21 cellular contexts compared by ENCODE assay signal in the genomic region with DNA sequence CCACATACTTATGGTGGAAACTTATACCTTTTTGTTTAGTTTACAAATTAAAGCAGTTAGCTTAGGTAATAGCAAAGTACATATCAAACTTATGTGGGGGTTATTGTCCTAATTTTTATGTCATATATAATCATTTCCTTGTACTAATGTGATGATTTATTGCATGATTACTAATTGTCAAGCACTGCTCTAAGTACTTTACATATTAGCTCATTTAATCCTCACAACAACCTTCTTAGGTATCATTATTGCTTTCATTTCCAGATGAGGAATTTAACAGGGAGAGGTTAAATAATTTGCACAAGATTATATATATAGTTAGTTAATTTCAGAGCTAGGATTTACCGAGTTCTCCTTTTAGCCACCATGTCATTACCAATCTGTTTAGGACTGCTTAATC. TPM values are rescaled to one million over a fixed set of nuclear protein-coding genes. Genes with fewer than 3 reads are reported as not detected.
DNase-seq lines count a peak whose midpoint lies in the region; ATAC-seq and TF ChIP-seq lines count a peak whose summit lies in the region.
"Had no signal": no experiment of that assay in that cellular context is flagged by ENCODE, and none has a peak within 500 bp of the region (broad histone marks: within the 10 kb centered on the region; RNA-seq: fewer than 3 reads in every experiment).

No MANE protein-coding gene starts in this region.

- H3K4me3 ChIP-seq in GM23338 (no peak overlapping the region), iPS-20b (ENCODE audit: low read length) (0 out of 2 replicates have a peak overlapping the region, but pooled peaks have one; percentile 15), sigmoid colon (no peak overlapping the region)

- intact Hi-C loops in sigmoid colon (cut with DNase I): no loop called here

- peak overlapping the region; percentile 67 for H2AFZ ChIP-seq in GM23338

- TF ChIP-seq CTCF in GM23338 (conservative IDR thresholded peaks at IDR 0.05; ENCODE audit: low read depth in 2 of 2) (no peak), sigmoid colon (IDR thresholded peaks at IDR 0.05) (no peak)

- H3K4me1 Mint-ChIP-seq in GM23338: peaks cover 45% of the 10 kb centered on the region
- H3K4me1 Mint-ChIP-seq: CD8-positive, alpha-beta memory T cell had no signal

- no peaks in the 10 kb centered on the region; the same call in 2 of the 3 replicates for H3K9me3 Mint-ChIP-seq in GM23338
- H3K9me3 Mint-ChIP-seq: CD14-positive monocyte; CD8-positive, alpha-beta memory T cell had no signal

- no peaks in the 10 kb centered on the region for H3K36me3 Mint-ChIP-seq in GM23338 (ENCODE audit: low read depth)
- H3K36me3 Mint-ChIP-seq: CD14-positive monocyte had no signal

- ATAC-seq in GM23338 (no peak), GM18870 (IDR thresholded peaks at IDR 0.05; ENCODE audit: unreplicated experiment) (no peak)

- H3K4me1 ChIP-seq in GM23338 (ENCODE audit: insufficient read depth) (peaks cover 56% of the 10 kb centered on the region), iPS-20b (ENCODE audit: insufficient read depth, low read length) (peaks cover 37% of the 10 kb centered on the region), sigmoid colon (peaks cover 0 to 63% (median 52%) of the 10 kb centered on the region in 4 donors)
- H3K4me1 ChIP-seq: BE2C had no signal

- H3K27me3 ChIP-seq in GM23338 (ENCODE audit: insufficient read depth): no peaks in the 10 kb centered on the region
- H3K27me3 ChIP-seq in iPS-20b (ENCODE audit: insufficient read depth, low read length): no peaks in the 10 kb centered on the region
- H3K27me3 ChIP-seq in sigmoid colon: no peaks in the 10 kb centered on the region
- H3K27me3 ChIP-seq: BE2C had no signal

- H3K9me3 ChIP-seq in iPS-20b (ENCODE audit: insufficient read depth, low read depth, low read length): no peaks in the 10 kb centered on the region
- H3K9me3 ChIP-seq in sigmoid colon: no peaks in the 10 kb centered on the region
- H3K9me3 ChIP-seq: BE2C, SK-N-SH had no signal

- no peak overlapping the region for H3K9ac ChIP-seq in iPS-20b (ENCODE audit: low read depth, low read length)
- H3K9ac ChIP-seq: SK-N-SH had no signal

- no peak for TF ChIP-seq POLR2A in sigmoid colon (IDR thresholded peaks at IDR 0.05)

- no peaks in the 10 kb centered on the region for H3K79me2 ChIP-seq in GM23338 (replicated peaks; ENCODE audit: insufficient read depth)

- H3K9me2 ChIP-seq in GM23338 (ENCODE audit: insufficient read depth): peaks cover 11% of the 10 kb centered on the region
- H3K9me2 ChIP-seq: SK-N-SH had no signal

- peak overlapping the region; percentile 37 for H3K4me2 ChIP-seq in GM23338
- H3K4me2 ChIP-seq: SK-N-SH had no signal

- no peaks in the 10 kb centered on the region for H3K27me3 Mint-ChIP-seq in GM23338 (ENCODE audit: insufficient read depth, low read depth, poor library complexity)

- H3K27ac ChIP-seq in GM23338 (ENCODE audit: low read depth) (no peak overlapping the region), iPS-20b (ENCODE audit: low read length) (no peak overlapping the region), sigmoid colon (peak overlapping the region in 3 of 4 donors; percentile 72 to 85 (median 85))

- WGBS in sigmoid colon, 2 donors: 82 to 92% methylated on average over 1 of the region's 1 CpG

- no peaks in the 10 kb centered on the region; the same call in 1 of the 2 replicates for H3F3A ChIP-seq in GM23338 (replicated peaks; ENCODE audit: low read depth)

- no peak overlapping the region for H3K27ac Mint-ChIP-seq in GM23338
- H3K27ac Mint-ChIP-seq: CD14-positive monocyte; CD8-positive, alpha-beta memory T cell had no signal

- TF ChIP-seq EP300 in sigmoid colon (IDR thresholded peaks at IDR 0.05): no peak

- no peak overlapping the region for H3K4me3 Mint-ChIP-seq in GM23338
- H3K4me3 Mint-ChIP-seq: CD14-positive monocyte; CD8-positive, alpha-beta memory T cell had no signal

- no peaks in the 10 kb centered on the region for H4K20me1 ChIP-seq in GM23338 (replicated peaks; ENCODE audit: insufficient read depth)

- DNase-seq in GM23338 (ENCODE audit: low spot score): no peak
- DNase-seq in NCI-H82 treated with DMSO at 0.1 percent for 48 hours (lab: John Stamatoyannopoulos, UW; ENCODE audit: unreplicated experiment): peak; percentile 64
- DNase-seq in sigmoid colon: no peak
- no peak for DNase-seq in T1000 (lab: John Stamatoyannopoulos, UW)
- DNase-seq in DMS53 (lab: John Stamatoyannopoulos, UW): no peak
- no peak for DNase-seq in germinal center (ENCODE audit: low spot score)
- DNase-seq: 8988T; ACHN; BE2C; CD8-positive, alpha-beta memory T cell; DND-41; KBM-7; NCI-H1105 treated with DMSO at 0.1 percent for 48 hours; NCI-H146; NCI-H1930; NCI-H2107; SIG-M5; SK-N-SH had no signal

- H3K36me3 ChIP-seq in GM23338 (ENCODE audit: insufficient read depth): no peaks in the 10 kb centered on the region
- no peaks in the 10 kb centered on the region for H3K36me3 ChIP-seq in iPS-20b (ENCODE audit: insufficient read depth, low read depth, low read length)
- no peaks in the 10 kb centered on the region for H3K36me3 ChIP-seq in sigmoid colon
- H3K36me3 ChIP-seq: BE2C had no signal

TF ChIP-seq in GM23338, 12 proteins besides CTCF, POLR2A, EP300 and RAD21 (continues in another document):
- TF ChIP-seq, protein P1, sequence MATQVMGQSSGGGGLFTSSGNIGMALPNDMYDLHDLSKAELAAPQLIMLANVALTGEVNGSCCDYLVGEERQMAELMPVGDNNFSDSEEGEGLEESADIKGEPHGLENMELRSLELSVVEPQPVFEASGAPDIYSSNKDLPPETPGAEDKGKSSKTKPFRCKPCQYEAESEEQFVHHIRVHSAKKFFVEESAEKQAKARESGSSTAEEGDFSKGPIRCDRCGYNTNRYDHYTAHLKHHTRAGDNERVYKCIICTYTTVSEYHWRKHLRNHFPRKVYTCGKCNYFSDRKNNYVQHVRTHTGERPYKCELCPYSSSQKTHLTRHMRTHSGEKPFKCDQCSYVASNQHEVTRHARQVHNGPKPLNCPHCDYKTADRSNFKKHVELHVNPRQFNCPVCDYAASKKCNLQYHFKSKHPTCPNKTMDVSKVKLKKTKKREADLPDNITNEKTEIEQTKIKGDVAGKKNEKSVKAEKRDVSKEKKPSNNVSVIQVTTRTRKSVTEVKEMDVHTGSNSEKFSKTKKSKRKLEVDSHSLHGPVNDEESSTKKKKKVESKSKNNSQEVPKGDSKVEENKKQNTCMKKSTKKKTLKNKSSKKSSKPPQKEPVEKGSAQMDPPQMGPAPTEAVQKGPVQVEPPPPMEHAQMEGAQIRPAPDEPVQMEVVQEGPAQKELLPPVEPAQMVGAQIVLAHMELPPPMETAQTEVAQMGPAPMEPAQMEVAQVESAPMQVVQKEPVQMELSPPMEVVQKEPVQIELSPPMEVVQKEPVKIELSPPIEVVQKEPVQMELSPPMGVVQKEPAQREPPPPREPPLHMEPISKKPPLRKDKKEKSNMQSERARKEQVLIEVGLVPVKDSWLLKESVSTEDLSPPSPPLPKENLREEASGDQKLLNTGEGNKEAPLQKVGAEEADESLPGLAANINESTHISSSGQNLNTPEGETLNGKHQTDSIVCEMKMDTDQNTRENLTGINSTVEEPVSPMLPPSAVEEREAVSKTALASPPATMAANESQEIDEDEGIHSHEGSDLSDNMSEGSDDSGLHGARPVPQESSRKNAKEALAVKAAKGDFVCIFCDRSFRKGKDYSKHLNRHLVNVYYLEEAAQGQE (IDR thresholded peaks at IDR 0.05; ENCODE audit: unreplicated experiment): no peak
- TF ChIP-seq CREB1 (CRISPR knock-in tag; IDR thresholded peaks at IDR 0.05; ENCODE audit: low read depth): no peak
- TF ChIP-seq STAT1 (IDR thresholded peaks at IDR 0.05; ENCODE audit: unreplicated experiment): no peak
- TF ChIP-seq, protein P2, sequence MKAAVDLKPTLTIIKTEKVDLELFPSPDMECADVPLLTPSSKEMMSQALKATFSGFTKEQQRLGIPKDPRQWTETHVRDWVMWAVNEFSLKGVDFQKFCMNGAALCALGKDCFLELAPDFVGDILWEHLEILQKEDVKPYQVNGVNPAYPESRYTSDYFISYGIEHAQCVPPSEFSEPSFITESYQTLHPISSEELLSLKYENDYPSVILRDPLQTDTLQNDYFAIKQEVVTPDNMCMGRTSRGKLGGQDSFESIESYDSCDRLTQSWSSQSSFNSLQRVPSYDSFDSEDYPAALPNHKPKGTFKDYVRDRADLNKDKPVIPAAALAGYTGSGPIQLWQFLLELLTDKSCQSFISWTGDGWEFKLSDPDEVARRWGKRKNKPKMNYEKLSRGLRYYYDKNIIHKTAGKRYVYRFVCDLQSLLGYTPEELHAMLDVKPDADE (IDR thresholded peaks at IDR 0.05): no peak
- TF ChIP-seq ZNF114 (CRISPR knock-in tag; IDR thresholded peaks at IDR 0.05): no peak
- no peak for TF ChIP-seq POLR2AphosphoS5 (IDR thresholded peaks at IDR 0.05; ENCODE audit: low read depth)
- no peak for TF ChIP-seq ZNF331 (CRISPR knock-in tag; IDR thresholded peaks at IDR 0.05; ENCODE audit: low read depth)

RNA-seq across cellular contexts. Expression of a gene that starts 11.9 kb away (rescaled TPM):
- 27.5 and 28.4 TPM in 2 replicates for total RNA-seq in GM23338 (2014; rRNA removed; shearing (Covaris generic))
- 20.1 and 23.2 TPM in 2 replicates for polyA plus RNA-seq in GM23338 (2016; fragmentation: Nextera tagmentation; extraction: Ambion mirVana)
- 10 to 100 TPM; 24.7 to 57.6 (median 30.0) TPM for total RNA-seq in sigmoid colon
- polyA plus RNA-seq in sigmoid colon: 1 to 10 TPM; 2.4 to 6.7 (median 5.5) TPM

Comparison
In these comparisons a context has a peak if more than half of its experiments do, and no peak if none do; other contexts are left out.
1. H3K27ac ChIP-seq: peak in sigmoid colon (3 of 4); none in GM23338 (single experiment) and iPS-20b (single experiment).